Comparison of ENCODE assay signal across 15 cellular contexts in genomic region chr3:120682095-120682681, GRCh38. TPM values are rescaled to one million over a fixed set of nuclear protein-coding genes. Genes with fewer than 3 reads are reported as not detected.
A peak's percentile ranks its signal among the peaks of the same experiment; 100 is the strongest.
DNase-seq lines count a peak whose midpoint lies in the region; ATAC-seq and TF ChIP-seq lines count a peak whose summit lies in the region.
"Had no signal": no experiment of that assay in that cellular context is flagged by ENCODE, and none has a peak within 500 bp of the region (broad histone marks: within the 10 kb centered on the region; RNA-seq: fewer than 3 reads in every experiment).

HGD (minus strand) TSS chr3:120682239; CDS start chr3:120682111, 128 bp downstream.

- H3K4me3 Mint-ChIP-seq in GM23338: no peak within 1 kb of the TSS; the same call in 2 of the 3 replicates

- no peaks in the 10 kb centered on the region for H3F3A ChIP-seq in GM23338 (replicated peaks; ENCODE audit: low read depth)

- H3K27me3 Mint-ChIP-seq in GM23338 (ENCODE audit: insufficient read depth, low read depth, poor library complexity): peaks cover 6% of the 10 kb centered on the region

- H3K27me3 ChIP-seq in GM23338 (ENCODE audit: insufficient read depth): no peaks in the 10 kb centered on the region
- H3K27me3 ChIP-seq: BLaER1 had no signal

- peak within 1 kb of the TSS; percentile 67 for H3K27ac Mint-ChIP-seq in GM23338

- H3K9me3 Mint-ChIP-seq in GM23338: peaks cover 9% of the 10 kb centered on the region

- ATAC-seq in GM23338 (no peak), HG03095 (IDR thresholded peaks at IDR 0.05; ENCODE audit: unreplicated experiment) (no peak)
- ATAC-seq: left cardiac atrium had no signal

- H4K20me1 ChIP-seq in GM23338 (replicated peaks; ENCODE audit: insufficient read depth): no peaks in the 10 kb centered on the region
- H4K20me1 ChIP-seq: BLaER1 had no signal

- peaks cover 26% of the 10 kb centered on the region; the same call in 1 of the 2 replicates for H3K4me1 ChIP-seq in GM23338 (ENCODE audit: insufficient read depth)

- peaks cover 16% of the 10 kb centered on the region for H3K36me3 Mint-ChIP-seq in GM23338 (ENCODE audit: low read depth)

- H2AFZ ChIP-seq in GM23338: no peak within 1 kb of the TSS

- TF ChIP-seq CTCF in GM23338 (conservative IDR thresholded peaks at IDR 0.05; ENCODE audit: low read depth in 2 of 2): no peak

- H3K4me1 Mint-ChIP-seq in GM23338: peaks cover 55% of the 10 kb centered on the region

- peak within 1 kb of the TSS; percentile 82; the same call in 1 of the 2 replicates for H3K27ac ChIP-seq in GM23338 (ENCODE audit: low read depth)
- H3K27ac ChIP-seq: BLaER1 had no signal

- H3K79me2 ChIP-seq in GM23338 (replicated peaks; ENCODE audit: insufficient read depth): no peaks in the 10 kb centered on the region

- H3K9me2 ChIP-seq in GM23338 (ENCODE audit: insufficient read depth): 0 out of 2 replicates have a peak, but pooled peaks cover 9% of the 10 kb centered on the region

- H3K4me2 ChIP-seq in GM23338: no peak within 1 kb of the TSS
- H3K4me2 ChIP-seq: BLaER1 had no signal

- H3K4me3 ChIP-seq in GM23338: no peak within 1 kb of the TSS
- H3K4me3 ChIP-seq: BLaER1 had no signal

- H3K36me3 ChIP-seq in GM23338 (ENCODE audit: insufficient read depth): no peaks in the 10 kb centered on the region
- H3K36me3 ChIP-seq: BLaER1 had no signal

- DNase-seq in GM23338 (ENCODE audit: low spot score) (no peak), UCSD-AML1 (lab: John Stamatoyannopoulos, UW; ENCODE audit: unreplicated experiment) (peak; percentile 14), kidney tubule cell (ENCODE audit: low spot score) (peak; percentile 94), renal cortical epithelial cell (ENCODE audit: low read depth) (peak; percentile 99), KG1 (lab: John Stamatoyannopoulos, UW) (no peak), mesenteric fat pad (ENCODE audit: low spot score) (no peak), NCI-H345 treated with DMSO at 0.1 percent for 48 hours (lab: John Stamatoyannopoulos, UW; ENCODE audit: unreplicated experiment) (no peak)
- DNase-seq: activated CD8-positive, alpha-beta memory T cell treated with anti-CD3 and anti-CD28 coated beads, Interleukin-2, amount 50 U/mL, for 48 hours; left cardiac atrium; NCI-H1092 treated with DMSO at 0.1 percent for 48 hours; NCI-H345; stimulated activated CD4-positive, alpha-beta T cell treated with anti-CD3 and anti-CD28 coated beads, Interleukin-2, amount 100 ng/mL, for 48 hours; stimulated activated naive CD4-positive, alpha-beta T cell had no signal

TF ChIP-seq in GM23338, 12 proteins besides CTCF, POLR2A, EP300 and RAD21 (continues in another document):
- no peak for TF ChIP-seq CREB1 (CRISPR knock-in tag; IDR thresholded peaks at IDR 0.05; ENCODE audit: low read depth)
- TF ChIP-seq, protein P1, sequence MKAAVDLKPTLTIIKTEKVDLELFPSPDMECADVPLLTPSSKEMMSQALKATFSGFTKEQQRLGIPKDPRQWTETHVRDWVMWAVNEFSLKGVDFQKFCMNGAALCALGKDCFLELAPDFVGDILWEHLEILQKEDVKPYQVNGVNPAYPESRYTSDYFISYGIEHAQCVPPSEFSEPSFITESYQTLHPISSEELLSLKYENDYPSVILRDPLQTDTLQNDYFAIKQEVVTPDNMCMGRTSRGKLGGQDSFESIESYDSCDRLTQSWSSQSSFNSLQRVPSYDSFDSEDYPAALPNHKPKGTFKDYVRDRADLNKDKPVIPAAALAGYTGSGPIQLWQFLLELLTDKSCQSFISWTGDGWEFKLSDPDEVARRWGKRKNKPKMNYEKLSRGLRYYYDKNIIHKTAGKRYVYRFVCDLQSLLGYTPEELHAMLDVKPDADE (IDR thresholded peaks at IDR 0.05): no peak
- TF ChIP-seq ZNF114 (CRISPR knock-in tag; IDR thresholded peaks at IDR 0.05): no peak
- TF ChIP-seq JUNB (IDR thresholded peaks at IDR 0.05; ENCODE audit: unreplicated experiment): no peak
- TF ChIP-seq EZH2 (IDR thresholded peaks at IDR 0.05; ENCODE audit: low read depth, unreplicated experiment): no peak
- TF ChIP-seq EZH2phosphoT487 (IDR thresholded peaks at IDR 0.05; ENCODE audit: unreplicated experiment): no peak
- TF ChIP-seq NANOG (IDR thresholded peaks at IDR 0.05; ENCODE audit: borderline replicate concordance): no peak
- no peak for TF ChIP-seq POLR2AphosphoS5 (IDR thresholded peaks at IDR 0.05; ENCODE audit: low read depth)
- no peak for TF ChIP-seq ZNF331 (CRISPR knock-in tag; IDR thresholded peaks at IDR 0.05; ENCODE audit: low read depth)
- TF ChIP-seq REST (IDR thresholded peaks at IDR 0.05; ENCODE audit: unreplicated experiment): no peak

RNA-seq across cellular contexts. Expression of gene HGD, which starts in this region (rescaled TPM):
- not detected in 2 replicates for total RNA-seq in GM23338 (2014; rRNA removed; shearing (Covaris generic))
- not detected in 2 replicates for polyA plus RNA-seq in GM23338 (2016; fragmentation: Nextera tagmentation; extraction: Ambion mirVana)
- 27.3 and 91.5 TPM in 2 replicates for total RNA-seq in renal cortical epithelial cell
- 0.80 TPM for total RNA-seq in mesenteric fat pad

Comparison
In these comparisons a context has a peak if more than half of its experiments do, and no peak if none do; other contexts are left out.
1. RNA of gene HGD (total RNA-seq): 27.3 to 91.5 TPM in renal cortical epithelial cell; 0.80 TPM in mesenteric fat pad (single experiment) and not detected in GM23338; every median in the first group is over 10 times any median in the second.
2. DNase-seq: peak in UCSD-AML1 (single experiment), kidney tubule cell (single experiment) and renal cortical epithelial cell (single experiment); none in GM23338 (single experiment), KG1 (single experiment), mesenteric fat pad (single experiment) and NCI-H345 treated with DMSO at 0.1 percent for 48 hours (single experiment).